Comparison of ENCODE assay signal across 13 cellular contexts in the genomic region with DNA sequence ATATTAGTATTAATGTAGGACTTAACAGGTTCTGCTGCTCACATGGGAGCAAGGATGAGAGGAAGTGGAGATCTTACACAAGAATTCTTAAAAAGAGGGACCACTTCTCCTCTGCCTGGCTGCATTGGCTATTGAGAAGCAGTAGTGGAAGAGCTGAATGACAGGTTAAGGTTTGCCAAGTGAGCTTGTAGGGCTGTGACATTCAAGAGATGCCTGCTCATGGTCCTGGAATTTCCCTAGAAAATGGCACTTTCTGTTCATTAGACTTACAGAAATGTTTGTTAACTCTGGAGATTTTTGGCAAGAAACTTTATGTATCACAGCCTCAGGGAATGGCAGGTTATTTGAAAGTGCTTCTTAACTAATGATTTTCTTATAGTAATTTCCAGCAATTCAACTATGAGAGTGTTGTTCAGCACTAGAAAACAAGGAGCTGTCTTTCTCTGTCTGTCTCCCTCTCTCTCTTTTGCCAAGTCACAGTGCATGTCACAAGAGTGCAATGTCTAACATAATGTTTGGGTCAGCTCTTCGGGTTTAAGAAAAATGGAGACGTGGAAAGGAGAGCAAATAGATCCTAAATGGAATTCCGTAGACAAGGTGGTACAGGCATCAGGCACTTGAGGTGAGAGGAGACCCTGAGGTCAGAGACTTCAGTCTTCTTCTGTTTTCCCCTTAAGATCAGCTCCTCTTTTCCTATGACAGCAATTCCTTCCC. TPM values are rescaled to one million over a fixed set of nuclear protein-coding genes. Genes with fewer than 3 reads are reported as not detected.
DNase-seq lines count a peak whose midpoint lies in the region; ATAC-seq lines count a peak whose summit lies in the region.
"Had no signal": no experiment of that assay in that cellular context is flagged by ENCODE, and none has a peak within 500 bp of the region (broad histone marks: within the 10 kb centered on the region; RNA-seq: fewer than 3 reads in every experiment).

No MANE protein-coding gene starts in this region.

- ATAC-seq in HG03108 (IDR thresholded peaks at IDR 0.05; ENCODE audit: unreplicated experiment) (no peak), GM18520 (IDR thresholded peaks at IDR 0.05; ENCODE audit: unreplicated experiment) (no peak)
- ATAC-seq in activated naive CD4-positive, alpha-beta T cell treated with anti-CD3 and anti-CD28 coated beads, Interleukin-2, amount 50 U/mL, for 72 hours, result no peak

- H2BK120ac ChIP-seq in mesenchymal stem cell (ENCODE audit: low read depth, low read length), result no peak overlapping the region

- H3K4me1 ChIP-seq in ACC112 (ENCODE audit: control insufficient read depth, insufficient read depth, low read length, unreplicated experiment) (peaks cover 16% of the 10 kb centered on the region), mesenchymal stem cell (ENCODE audit: control insufficient read depth, insufficient read depth, low read depth, low read length) (no peaks in the 10 kb centered on the region)
- H3K4me1 ChIP-seq: BE2C, upper lobe of right lung had no signal

- H3K36me3 ChIP-seq in ACC112 (ENCODE audit: insufficient read depth, low read length) (no peaks in the 10 kb centered on the region), mesenchymal stem cell (ENCODE audit: control insufficient read depth in 1 of 2, insufficient read depth in 2 of 2, low read depth in 1 of 2, low read length in 2 of 2) (peaks cover 0 to 37% of the 10 kb centered on the region in 2 experiments)
- H3K36me3 ChIP-seq: BE2C had no signal

- peak overlapping the region; percentile 74 for H3K9ac ChIP-seq in mesenchymal stem cell (ENCODE audit: low read length)

- no peak overlapping the region for H3K18ac ChIP-seq in mesenchymal stem cell (ENCODE audit: low read depth in 1 of 2, low read length in 2 of 2)

- H3K27ac ChIP-seq in ACC112 (ENCODE audit: low read depth, low read length) (peak overlapping the region; percentile 26; the same call in 1 of the 2 replicates), mesenchymal stem cell (ENCODE audit: low read length, poor library complexity, severe bottlenecking) (no peak overlapping the region)
- H3K27ac ChIP-seq: upper lobe of right lung had no signal

- 0 out of 2 replicates have a peak overlapping the region, but pooled peaks have one; percentile 6 for H3K4me3 ChIP-seq in ACC112 (ENCODE audit: low read depth, low read length)
- H3K4me3 ChIP-seq in mesenchymal stem cell (ENCODE audit: insufficient read depth in 1 of 2, low read depth in 1 of 2, low read length in 2 of 2), result no peak overlapping the region
- H3K4me3 ChIP-seq: upper lobe of right lung had no signal

- peak; percentile 59 for DNase-seq in M059J (ENCODE audit: low read depth)
- peak; percentile 40 for DNase-seq in dedifferentiated amniotic fluid mesenchymal stem cell (ENCODE audit: extremely low spot score)
- peak; percentile 38 for DNase-seq in mesenchymal stem cell
- no peak for DNase-seq in activated naive CD4-positive, alpha-beta T cell treated with anti-CD3 and anti-CD28 coated beads, Interleukin-2, amount 50 U/mL, for 72 hours (ENCODE audit: low spot score in 2 of 2)
- no peak for DNase-seq in activated CD4-positive, alpha-beta T cell treated with anti-CD3 and anti-CD28 coated beads for 48 hours
- DNase-seq: activated CD4-positive, alpha-beta T cell treated with anti-CD3 and anti-CD28 coated beads, Interleukin-2, amount 50 U/mL, for 1 hour; activated gamma-delta T cell; NCI-H1417 treated with DMSO at 0.1 percent for 48 hours; upper lobe of right lung had no signal

- H3K27me3 ChIP-seq in ACC112 (ENCODE audit: insufficient read depth, low read length), result no peaks in the 10 kb centered on the region
- no peaks in the 10 kb centered on the region for H3K27me3 ChIP-seq in mesenchymal stem cell (ENCODE audit: control insufficient read depth in 1 of 2, insufficient read depth in 1 of 2, low read length in 2 of 2)
- H3K27me3 ChIP-seq: BE2C, upper lobe of right lung had no signal

- no peak overlapping the region for H4K91ac ChIP-seq in mesenchymal stem cell (ENCODE audit: low read length)

- 88% methylated on average over 3 of the region's 3 CpGs for WGBS in mesenchymal stem cell

- peaks cover 16 to 24% of the 10 kb centered on the region in 2 donors for H3K36me3 Mint-ChIP-seq in activated naive CD4-positive, alpha-beta T cell treated with anti-CD3 and anti-CD28 coated beads, Interleukin-2, amount 50 U/mL, for 72 hours

- H3K14ac ChIP-seq in mesenchymal stem cell (ENCODE audit: low read length in 2 of 2), result no peak overlapping the region

- H2AFZ ChIP-seq in ACC112 (ENCODE audit: low read length, unreplicated experiment) (peak overlapping the region; percentile 55), mesenchymal stem cell (ENCODE audit: low read depth, low read length) (no peak overlapping the region)

- no peak overlapping the region for H2AK5ac ChIP-seq in mesenchymal stem cell (ENCODE audit: low read length, severe bottlenecking)

- H3K79me2 ChIP-seq in ACC112 (ENCODE audit: control insufficient read depth, insufficient read depth, low read length, unreplicated experiment), result no peaks in the 10 kb centered on the region

- no peak overlapping the region for H3K23ac ChIP-seq in mesenchymal stem cell (ENCODE audit: low read length in 2 of 2)

- H4K8ac ChIP-seq in mesenchymal stem cell (ENCODE audit: low read length), result no peak overlapping the region

- H3K4ac ChIP-seq in mesenchymal stem cell (ENCODE audit: low read depth in 1 of 2, low read length in 2 of 2), result no peak overlapping the region

- no peak overlapping the region for H2BK5ac ChIP-seq in mesenchymal stem cell (ENCODE audit: low read depth, low read length, poor library complexity, severe bottlenecking)

- H3K27ac Mint-ChIP-seq in activated naive CD4-positive, alpha-beta T cell treated with anti-CD3 and anti-CD28 coated beads, Interleukin-2, amount 50 U/mL, for 72 hours, result no peak overlapping the region

- no peaks in the 10 kb centered on the region for H3K9me3 Mint-ChIP-seq in activated naive CD4-positive, alpha-beta T cell treated with anti-CD3 and anti-CD28 coated beads, Interleukin-2, amount 50 U/mL, for 72 hours

- H3K9me3 ChIP-seq in mesenchymal stem cell (ENCODE audit: control insufficient read depth, low read length), result no peaks in the 10 kb centered on the region
- H3K9me3 ChIP-seq: BE2C, upper lobe of right lung had no signal

- H2BK12ac ChIP-seq in mesenchymal stem cell (ENCODE audit: low read length in 2 of 2), result no peak overlapping the region

- H2BK15ac ChIP-seq in mesenchymal stem cell (ENCODE audit: low read depth, poor library complexity, severe bottlenecking), result no peak overlapping the region

- H3K4me2 ChIP-seq in mesenchymal stem cell (ENCODE audit: low read length, poor library complexity, severe bottlenecking), result no peak overlapping the region

- H3K79me1 ChIP-seq in mesenchymal stem cell (replicated peaks; ENCODE audit: low read length, poor library complexity, severe bottlenecking), result no peaks in the 10 kb centered on the region

RNA-seq across cellular contexts. Expression of a gene that starts 8.3 kb away (rescaled TPM):
- 8.4 and 13.8 TPM in 2 replicates for total RNA-seq in M059J (2014; rRNA removed; shearing (Covaris generic))
- polyA plus RNA-seq in mesenchymal stem cell (2013, experiment 1 of 2), result 9.1 TPM
- 9.6 TPM for polyA plus RNA-seq in mesenchymal stem cell (2013, experiment 2 of 2)
- 1 to 10 TPM; 2.8 to 2.9 TPM for total RNA-seq in activated naive CD4-positive, alpha-beta T cell treated with anti-CD3 and anti-CD28 coated beads, Interleukin-2, amount 50 U/mL, for 72 hours

Comparison
In these comparisons a context has a peak if more than half of its experiments do, and no peak if none do; other contexts are left out.
1. DNase-seq: peak in M059J (single experiment), dedifferentiated amniotic fluid mesenchymal stem cell (single experiment) and mesenchymal stem cell (single experiment); none in activated naive CD4-positive, alpha-beta T cell treated with anti-CD3 and anti-CD28 coated beads, Interleukin-2, amount 50 U/mL, for 72 hours (0 of 2) and activated CD4-positive, alpha-beta T cell treated with anti-CD3 and anti-CD28 coated beads for 48 hours (single experiment).